In genomic region chr11:129278586-129279319, GRCh38 we compare ENCODE assay signal across 7 cellular contexts.
DNase-seq lines count a peak whose midpoint lies in the region; ATAC-seq, FAIRE-seq and TF ChIP-seq lines count a peak whose summit lies in the region.

No MANE protein-coding gene starts in this region.

- peak overlapping the region; percentile 80 for H3K4me2 ChIP-seq in fibroblast of lung (ENCODE audit: extremely low read depth, insufficient read depth, low read length)

- ATAC-seq in GM18505 (IDR thresholded peaks at IDR 0.05; ENCODE audit: unreplicated experiment) (peak; percentile 44), HG03135 (IDR thresholded peaks at IDR 0.05; ENCODE audit: unreplicated experiment) (peak; percentile 28)

- no peak for TF ChIP-seq POLR2A in GM18505 (IDR thresholded peaks at IDR 0.05; ENCODE audit: borderline replicate concordance, extremely low read depth, insufficient read depth, insufficient read length)
- no peak for TF ChIP-seq POLR2A in H54 (IDR thresholded peaks at IDR 0.05; ENCODE audit: low read depth, low read length)

- H3K4me1 Mint-ChIP-seq in activated CD4-positive, alpha-beta T cell treated with anti-CD3 and anti-CD28 coated beads, Interleukin-2, amount 10 ng/mL, durations not matched to agents 24 days and 14 days = peaks cover 38% of the 10 kb centered on the region
- H3K4me1 Mint-ChIP-seq in nephron = peaks cover 64% of the 10 kb centered on the region

- no peak for TF ChIP-seq CTCF in fibroblast of lung (conservative IDR thresholded peaks at IDR 0.05 in 1 of 2, IDR thresholded peaks at IDR 0.05 in 1 of 2; ENCODE audit: low read depth in 1 of 2, low read length in 2 of 2)
- no peak for TF ChIP-seq CTCF in nephron (IDR thresholded peaks at IDR 0.05; ENCODE audit: unreplicated experiment in 3 of 3)

- peak overlapping the region; percentile 35 for H2AFZ ChIP-seq in fibroblast of lung (ENCODE audit: low read length)

- H3K9ac ChIP-seq in fibroblast of lung (ENCODE audit: insufficient read depth, low read length) = peak overlapping the region; percentile 55

- H3K9me3 ChIP-seq in fibroblast of lung (ENCODE audit: control insufficient read depth, insufficient read depth, low read depth, low read length) = no peaks in the 10 kb centered on the region

- H3K9me3 Mint-ChIP-seq in activated CD4-positive, alpha-beta T cell treated with anti-CD3 and anti-CD28 coated beads, Interleukin-2, amount 10 ng/mL, durations not matched to agents 24 days and 14 days = no peaks in the 10 kb centered on the region
- H3K9me3 Mint-ChIP-seq in nephron = no peaks in the 10 kb centered on the region

- intact Hi-C loops in activated CD4-positive, alpha-beta T cell treated with anti-CD3 and anti-CD28 coated beads, Interleukin-2, amount 10 ng/mL, durations not matched to agents 24 days and 14 days (cut with micrococcal nuclease) = loop anchor here (5.0 kb wide), 1 partner anchor 161 kb away; no protein-coding TSS in a partner anchor

- H3K27ac Mint-ChIP-seq in activated CD4-positive, alpha-beta T cell treated with anti-CD3 and anti-CD28 coated beads, Interleukin-2, amount 10 ng/mL, durations not matched to agents 24 days and 14 days = peak overlapping the region; percentile 77
- H3K27ac Mint-ChIP-seq in nephron = peak overlapping the region; percentile 34 to 75 (median 64)

- peak overlapping the region; percentile 66 to 79 (median 72) for H3K4me3 ChIP-seq in fibroblast of lung (replicated peaks in 1 of 4; ENCODE audit: control extremely low read depth in 1 of 4, insufficient read depth in 1 of 4, low read depth in 3 of 4, low read length in 4 of 4)

- no peaks in the 10 kb centered on the region for H4K20me1 ChIP-seq in fibroblast of lung (ENCODE audit: control insufficient read depth, extremely low read depth, insufficient read depth, low read length)

- H3K27me3 ChIP-seq in fibroblast of lung (ENCODE audit: control insufficient read depth, insufficient read depth, low read length) = no peaks in the 10 kb centered on the region

- peak; percentile 72 for DNase-seq in activated CD4-positive, alpha-beta T cell treated with anti-CD3 and anti-CD28 coated beads, Interleukin-2, amount 10 ng/mL, durations not matched to agents 24 days and 14 days
- no peak for DNase-seq in fibroblast of lung (ENCODE audit: low read depth in 2 of 2)
- no peak for DNase-seq in NCI-H345 (lab: John Stamatoyannopoulos, UW)
- no peak for DNase-seq in H54 (ENCODE audit: insufficient read length, low spot score)

- H3K4me1 ChIP-seq in fibroblast of lung (ENCODE audit: control insufficient read depth, extremely low read depth, insufficient read depth, low read length) = peaks cover 2% of the 10 kb centered on the region

- no peaks in the 10 kb centered on the region for H3K36me3 ChIP-seq in fibroblast of lung (ENCODE audit: control insufficient read depth, insufficient read depth, low read length)

- peaks cover 35% of the 10 kb centered on the region for H3K27me3 Mint-ChIP-seq in activated CD4-positive, alpha-beta T cell treated with anti-CD3 and anti-CD28 coated beads, Interleukin-2, amount 10 ng/mL, durations not matched to agents 24 days and 14 days
- peaks cover 16% of the 10 kb centered on the region for H3K27me3 Mint-ChIP-seq in nephron (ENCODE audit: low read depth)

- no peak for FAIRE-seq in H54 (lab: Jason Lieb, UNC)

- H3K36me3 Mint-ChIP-seq in activated CD4-positive, alpha-beta T cell treated with anti-CD3 and anti-CD28 coated beads, Interleukin-2, amount 10 ng/mL, durations not matched to agents 24 days and 14 days (ENCODE audit: low read depth) = no peaks in the 10 kb centered on the region
- H3K36me3 Mint-ChIP-seq in nephron (ENCODE audit: low read depth) = no peaks in the 10 kb centered on the region

- peaks cover 3% of the 10 kb centered on the region for H3K79me2 ChIP-seq in fibroblast of lung (ENCODE audit: control insufficient read depth, insufficient read depth, low read length)

- no peak overlapping the region for H3K27ac ChIP-seq in fibroblast of lung (ENCODE audit: insufficient read depth, low read length)

- H3K4me3 Mint-ChIP-seq in activated CD4-positive, alpha-beta T cell treated with anti-CD3 and anti-CD28 coated beads, Interleukin-2, amount 10 ng/mL, durations not matched to agents 24 days and 14 days = peak overlapping the region; percentile 86
- H3K4me3 Mint-ChIP-seq in nephron = peak overlapping the region; percentile 91 to 95 (median 92)
